Comparison of ENCODE assay signal across 15 cellular contexts in the genomic region with DNA sequence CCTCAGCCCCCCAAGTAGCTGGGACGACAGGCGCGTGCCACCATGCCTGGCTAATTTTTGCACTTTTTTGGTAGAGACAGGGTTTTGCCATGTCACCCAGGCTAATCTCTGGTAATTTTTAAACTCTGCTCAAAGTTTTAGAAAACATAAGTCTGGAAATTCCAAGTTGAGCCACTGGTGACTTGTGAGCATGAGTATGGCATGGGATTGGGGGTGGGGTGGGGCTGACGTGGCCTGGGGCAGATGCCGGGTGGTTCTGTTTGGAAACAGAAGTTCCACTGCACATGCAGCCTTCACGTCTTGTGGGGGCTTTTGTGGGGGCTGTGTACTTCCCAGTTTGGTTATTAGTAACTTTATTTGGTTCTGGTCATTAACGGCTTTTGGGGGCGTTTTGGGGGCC.
DNase-seq lines count a peak whose midpoint lies in the region; ATAC-seq and TF ChIP-seq lines count a peak whose summit lies in the region.
"Had no signal": no experiment of that assay in that cellular context is flagged by ENCODE, and none has a peak within 500 bp of the region (broad histone marks: within the 10 kb centered on the region; RNA-seq: fewer than 3 reads in every experiment).

No MANE protein-coding gene starts in this region.

- TF ChIP-seq POLR2A in prostate gland (IDR thresholded peaks at IDR 0.05) = no peak

- TF ChIP-seq CTCF in C4-2B (conservative IDR thresholded peaks at IDR 0.05) (no peak), OCI-LY1 (IDR thresholded peaks at IDR 0.05; ENCODE audit: low read length) (no peak), epithelial cell of proximal tubule (conservative IDR thresholded peaks at IDR 0.05; ENCODE audit: low read depth, low read length) (no peak), prostate gland (IDR thresholded peaks at IDR 0.05) (no peak)

- H3K27ac ChIP-seq in C4-2B (peak overlapping the region; percentile 90; the same call in 1 of the 2 replicates), OCI-LY1 (ENCODE audit: low read depth, low read length, poor library complexity, severe bottlenecking) (peak overlapping the region; percentile 95), prostate gland (peak overlapping the region; percentile 81 to 88)
- H3K27ac ChIP-seq: BLaER1, pancreas had no signal

- 72% methylated on average over 8 of the region's 8 CpGs for WGBS in prostate gland

- H3K9me3 ChIP-seq in OCI-LY1 (ENCODE audit: low read length) (no peaks in the 10 kb centered on the region), prostate gland (no peaks in the 10 kb centered on the region)
- H3K9me3 ChIP-seq: BLaER1, HAP-1, pancreas had no signal

- intact Hi-C loops in prostate gland (cut with DNase I) = no loop called here

- peaks cover 29% of the 10 kb centered on the region; the same call in 1 of the 2 replicates for H3K36me3 ChIP-seq in OCI-LY1 (ENCODE audit: insufficient read depth, low read length)
- H3K36me3 ChIP-seq in prostate gland = no peaks in the 10 kb centered on the region
- H3K36me3 ChIP-seq: BLaER1, HAP-1, pancreas had no signal

- H3F3A ChIP-seq in OCI-LY1 (ENCODE audit: insufficient read depth, low read length) = peaks cover 9% of the 10 kb centered on the region

- H3K4me2 ChIP-seq in OCI-LY1 (ENCODE audit: low read length) = peak overlapping the region; percentile 47
- H3K4me2 ChIP-seq: BLaER1 had no signal

- DNase-seq in epithelial cell of proximal tubule (ENCODE audit: low read depth) (peak; percentile 63), prostate gland (ENCODE audit: low spot score) (no peak), NCI-H1092 (lab: John Stamatoyannopoulos, UW) (no peak), DMS153 treated with DMSO at 0.1 percent for 48 hours (lab: John Stamatoyannopoulos, UW; ENCODE audit: unreplicated experiment) (no peak)
- DNase-seq: activated CD4-positive, alpha-beta T cell treated with anti-CD3 and anti-CD28 coated beads, Interleukin-2, amount 10 ng/mL, durations not matched to agents 24 days and 14 days; activated effector memory CD4-positive, alpha-beta T cell treated with Interleukin-2 at 50 U/mL for 16 hours; erythroblast; mesendoderm; pancreas had no signal

- no peak for ATAC-seq in GM19324 (IDR thresholded peaks at IDR 0.05; ENCODE audit: low FRiP score, unreplicated experiment)
- no peak for ATAC-seq in HG03460 (IDR thresholded peaks at IDR 0.05; ENCODE audit: unreplicated experiment)
- ATAC-seq: pancreas had no signal

- H3K27me3 ChIP-seq in OCI-LY1 (ENCODE audit: insufficient read depth, low read length) = no peaks in the 10 kb centered on the region
- no peaks in the 10 kb centered on the region for H3K27me3 ChIP-seq in prostate gland (replicated peaks; ENCODE audit: insufficient read depth)
- H3K27me3 ChIP-seq: BLaER1, pancreas had no signal

- peak overlapping the region; percentile 8 for H3K4me3 ChIP-seq in OCI-LY1 (ENCODE audit: low read depth, low read length, poor library complexity, severe bottlenecking)
- H3K4me3 ChIP-seq in epithelial cell of proximal tubule (ENCODE audit: low read depth, low read length) = no peak overlapping the region
- no peak overlapping the region for H3K4me3 ChIP-seq in prostate gland
- H3K4me3 ChIP-seq: BLaER1, HAP-1, pancreas had no signal

- H3K4me1 ChIP-seq in OCI-LY1 (ENCODE audit: insufficient read depth, low read length, severe bottlenecking) = peaks cover 98% of the 10 kb centered on the region
- H3K4me1 ChIP-seq in prostate gland (replicated peaks) = peaks cover 44% of the 10 kb centered on the region
- H3K4me1 ChIP-seq: HAP-1 had no signal

- peak overlapping the region; percentile 59 for H3K9ac ChIP-seq in OCI-LY1 (ENCODE audit: low read length)
- H3K9ac ChIP-seq: BLaER1 had no signal

- H2AFZ ChIP-seq in OCI-LY1 (ENCODE audit: low read length) = no peak overlapping the region

- no peaks in the 10 kb centered on the region for H3K9me2 ChIP-seq in OCI-LY1 (ENCODE audit: low read depth, low read length)

- no peaks in the 10 kb centered on the region for H4K20me1 ChIP-seq in OCI-LY1 (ENCODE audit: insufficient read depth, low read length)
- H4K20me1 ChIP-seq: BLaER1 had no signal

- peaks cover 68% of the 10 kb centered on the region for H3K79me2 ChIP-seq in OCI-LY1 (ENCODE audit: insufficient read depth, low read length)
